In genomic region chr15:39887832-39888231, GRCh38 we compare ENCODE assay signal across 1 cellular context.
TF ChIP-seq lines count a peak whose summit lies in the region.

No MANE protein-coding gene starts in this region.

TF ChIP-seq in HCT116, 20 proteins besides CTCF, POLR2A, EP300 and RAD21 (continued from another document):
- TF ChIP-seq MAX (IDR thresholded peaks at IDR 0.05) (no peak), EZH2phosphoT487 (IDR thresholded peaks at IDR 0.05; ENCODE audit: borderline replicate concordance) (no peak), EZH2 (IDR thresholded peaks at IDR 0.05) (no peak), TCF7L2 (IDR thresholded peaks at IDR 0.05; ENCODE audit: borderline replicate concordance, extremely low read depth, insufficient read depth, insufficient read length) (no peak)
